Comparison of ENCODE assay signal across 20 cellular contexts in genomic region chr14:42535397-42535796, GRCh38.
DNase-seq lines count a peak whose midpoint lies in the region; TF ChIP-seq lines count a peak whose summit lies in the region.
"Had no signal": no experiment of that assay in that cellular context is flagged by ENCODE, and none has a peak within 500 bp of the region (broad histone marks: within the 10 kb centered on the region; RNA-seq: fewer than 3 reads in every experiment).

No MANE protein-coding gene starts in this region.

- in situ Hi-C loops in SK-MEL-5 (cut with HindIII; ENCODE audit: low pct_unique_long_range_greater_than_20kb, low sequenced_read_pairs), result no loop called here

- no peaks in the 10 kb centered on the region for H3K27me3 Mint-ChIP-seq in H9 (ENCODE audit: low read depth)

- H3K4me1 Mint-ChIP-seq in H9, result no peaks in the 10 kb centered on the region

- no peak overlapping the region for H2BK15ac ChIP-seq in H9 (ENCODE audit: low read depth, low read length)
- H2BK15ac ChIP-seq in mesendoderm (replicated peaks; ENCODE audit: low read depth), result no peak overlapping the region

- H3T11ph ChIP-seq in H9 (ENCODE audit: low read length), result no peak overlapping the region

- no peaks in the 10 kb centered on the region for H4K20me1 ChIP-seq in H9 (ENCODE audit: control insufficient read depth, insufficient read depth, insufficient read length)

- H3K23ac ChIP-seq in H9 (ENCODE audit: insufficient read length, low read depth, low read length) (no peak overlapping the region), mesendoderm (ENCODE audit: low read length) (no peak overlapping the region)

- H3K9me3 ChIP-seq in H9 (ENCODE audit: control insufficient read depth, low read depth, low read length), result no peaks in the 10 kb centered on the region
- H3K9me3 ChIP-seq in sigmoid colon, result no peaks in the 10 kb centered on the region

- H3K27ac ChIP-seq in H9 (ENCODE audit: insufficient read length, low read depth, low read length) (no peak overlapping the region), mesendoderm (ENCODE audit: low read depth, low read length) (no peak overlapping the region), sigmoid colon (no peak overlapping the region)
- H3K27ac ChIP-seq: C4-2B, SK-N-MC had no signal

- TF ChIP-seq CTCF in H9 (conservative IDR thresholded peaks at IDR 0.05) (peak; percentile 55), sigmoid colon (IDR thresholded peaks at IDR 0.05) (no peak)

- no peak overlapping the region for H3K27ac Mint-ChIP-seq in H9
- H3K27ac Mint-ChIP-seq: T-helper 2 cell treated with Interferon-gamma antibody and Interleukin-4, amounts not matched to agents 5 μg/mL and 100 μg/mL, for 36 hours had no signal

- no peaks in the 10 kb centered on the region for H3K23me2 ChIP-seq in H9 (ENCODE audit: insufficient read length, low read depth, low read length, poor library complexity, severe bottlenecking)

- H3K79me1 ChIP-seq in H9 (ENCODE audit: insufficient read depth, low read depth, low read length, poor library complexity, severe bottlenecking), result no peaks in the 10 kb centered on the region
- H3K79me1 ChIP-seq in mesendoderm (ENCODE audit: low read length), result no peaks in the 10 kb centered on the region

- H4K91ac ChIP-seq in H9 (ENCODE audit: insufficient read length, low read depth, low read length), result no peak overlapping the region

- no peak overlapping the region for H3K4me3 ChIP-seq in mesendoderm (ENCODE audit: low read length)
- H3K4me3 ChIP-seq in sigmoid colon, result no peak overlapping the region
- H3K4me3 ChIP-seq: SK-N-MC had no signal

- H3K4ac ChIP-seq in H9 (ENCODE audit: low read depth, low read length), result no peak overlapping the region
- no peak overlapping the region for H3K4ac ChIP-seq in mesendoderm (ENCODE audit: low read depth, low read length)

- H2BK20ac ChIP-seq in H9 (ENCODE audit: low read depth, low read length, poor library complexity, severe bottlenecking), result no peak overlapping the region

- no peak overlapping the region for H4K5ac ChIP-seq in H9 (ENCODE audit: insufficient read length, low read depth, low read length)
- H4K5ac ChIP-seq in mesendoderm (ENCODE audit: low read length), result no peak overlapping the region

- H3K9me3 Mint-ChIP-seq in H9, result no peaks in the 10 kb centered on the region

- DNase-seq in H9 (peak; percentile 55), NOMO-1 (lab: John Stamatoyannopoulos, UW; ENCODE audit: unreplicated experiment in 2 of 2) (peak; percentile 23 to 34), SK-MEL-5 (ENCODE audit: low read depth, low spot score) (peak; percentile 5), mesendoderm (peak; percentile 18), sigmoid colon (no peak), NCI-H1694 treated with DMSO at 0.1 percent for 48 hours (lab: John Stamatoyannopoulos, UW) (no peak), HuH-7.5 (ENCODE audit: low spot score) (no peak)
- DNase-seq: AML-193, DMS79 treated with DMSO at 0.1 percent for 48 hours, H7, KBM-7, NCI-H1436 treated with DMSO at 0.1 percent for 48 hours, NCI-H2081, NCI-H2171 treated with DMSO at 0.1 percent for 48 hours, NCI-H446 treated with DMSO at 0.1 percent for 48 hours, NCI-H69, Right ventricle myocardium superior had no signal

- H2BK5ac ChIP-seq in H9 (ENCODE audit: insufficient read length, low read length) (no peak overlapping the region), mesendoderm (ENCODE audit: low read length) (no peak overlapping the region)

- H3K9ac ChIP-seq in H9 (ENCODE audit: extremely low read depth, insufficient read length, low read length) (no peak overlapping the region), mesendoderm (ENCODE audit: low read length) (no peak overlapping the region)

- TF ChIP-seq POLR2A in sigmoid colon (IDR thresholded peaks at IDR 0.05), result no peak

- no peaks in the 10 kb centered on the region for H3K79me2 ChIP-seq in H9 (ENCODE audit: insufficient read depth, low read length)
- H3K79me2 ChIP-seq in mesendoderm (ENCODE audit: control insufficient read depth, insufficient read depth, low read length), result no peaks in the 10 kb centered on the region

- H3K4me2 ChIP-seq in H9 (ENCODE audit: insufficient read depth, insufficient read length, low read length) (no peak overlapping the region), mesendoderm (ENCODE audit: low read length) (no peak overlapping the region)

- H3K4me1 ChIP-seq in H9 (ENCODE audit: insufficient read depth, low read length), result no peaks in the 10 kb centered on the region
- no peaks in the 10 kb centered on the region for H3K4me1 ChIP-seq in mesendoderm (ENCODE audit: control insufficient read depth, low read depth, low read length)
- no peaks in the 10 kb centered on the region for H3K4me1 ChIP-seq in sigmoid colon

- no peak overlapping the region for H4K8ac ChIP-seq in H9 (replicated peaks; ENCODE audit: insufficient read length, low read depth, low read length)
- no peak overlapping the region for H4K8ac ChIP-seq in mesendoderm (ENCODE audit: low read depth, low read length)

- H3K36me3 ChIP-seq in mesendoderm (ENCODE audit: control insufficient read depth, insufficient read depth, low read length) (no peaks in the 10 kb centered on the region), sigmoid colon (no peaks in the 10 kb centered on the region)

- no peak overlapping the region for H2AFZ ChIP-seq in H9 (ENCODE audit: low read length)

- H3K27me3 ChIP-seq in H9 (ENCODE audit: insufficient read depth, low read length) (no peaks in the 10 kb centered on the region), mesendoderm (ENCODE audit: insufficient read depth, low read length, poor library complexity) (no peaks in the 10 kb centered on the region), sigmoid colon (no peaks in the 10 kb centered on the region)

- no peak overlapping the region for H3K4me3 Mint-ChIP-seq in H9
- H3K4me3 Mint-ChIP-seq: T-helper 2 cell treated with Interferon-gamma antibody and Interleukin-4, amounts not matched to agents 5 μg/mL and 100 μg/mL, for 36 hours had no signal

- intact Hi-C loops in sigmoid colon (cut with DNase I), result no loop called here

- no peak overlapping the region for H3K18ac ChIP-seq in H9 (ENCODE audit: insufficient read length, low read depth, low read length)
- no peak overlapping the region for H3K18ac ChIP-seq in mesendoderm (ENCODE audit: low read length)

- no peak overlapping the region for H3K14ac ChIP-seq in H9 (ENCODE audit: insufficient read depth, low read length)

- no CpG with 5 or more reads among the region's 10 CpGs for WGBS in H9 (ENCODE audit: extremely low coverage, insufficient read length, low lambda C conversion rate)
- WGBS in mesendoderm (ENCODE audit: extremely low coverage, insufficient coverage, low lambda C conversion rate), result no CpG with 5 or more reads among the region's 10 CpGs
- 83 to 88% methylated on average over 10 of the region's 10 CpGs for WGBS in sigmoid colon, 2 donors

- H2AK5ac ChIP-seq in H9 (ENCODE audit: insufficient read length, low read length), result no peak overlapping the region
- no peak overlapping the region for H2AK5ac ChIP-seq in mesendoderm (ENCODE audit: low read length)

- H2BK120ac ChIP-seq in H9 (ENCODE audit: low read depth, low read length, poor library complexity, severe bottlenecking) (no peak overlapping the region), mesendoderm (ENCODE audit: low read depth, low read length) (no peak overlapping the region)

- H3K56ac ChIP-seq in H9 (ENCODE audit: insufficient read length, low read depth, low read length) (no peak overlapping the region), mesendoderm (ENCODE audit: low read length) (no peak overlapping the region)

- no peak for TF ChIP-seq EP300 in sigmoid colon (IDR thresholded peaks at IDR 0.05)

- no peak overlapping the region for H2BK12ac ChIP-seq in H9 (ENCODE audit: insufficient read length, low read depth, low read length)

- H3K36me3 Mint-ChIP-seq in H9 (ENCODE audit: insufficient read depth in 1 of 3, low read depth in 3 of 3), result no peaks in the 10 kb centered on the region; a peak in 1 of 7 replicates

Comparison
In these comparisons a context has a peak if more than half of its experiments do, and no peak if none do; other contexts are left out.
1. DNase-seq: peak in H9 (single experiment), NOMO-1 (2 of 2), SK-MEL-5 (single experiment) and mesendoderm (single experiment); none in sigmoid colon (single experiment), NCI-H1694 treated with DMSO at 0.1 percent for 48 hours (single experiment) and HuH-7.5 (single experiment).